Comparison of ENCODE assay signal across 8 cellular contexts in the genomic region with DNA sequence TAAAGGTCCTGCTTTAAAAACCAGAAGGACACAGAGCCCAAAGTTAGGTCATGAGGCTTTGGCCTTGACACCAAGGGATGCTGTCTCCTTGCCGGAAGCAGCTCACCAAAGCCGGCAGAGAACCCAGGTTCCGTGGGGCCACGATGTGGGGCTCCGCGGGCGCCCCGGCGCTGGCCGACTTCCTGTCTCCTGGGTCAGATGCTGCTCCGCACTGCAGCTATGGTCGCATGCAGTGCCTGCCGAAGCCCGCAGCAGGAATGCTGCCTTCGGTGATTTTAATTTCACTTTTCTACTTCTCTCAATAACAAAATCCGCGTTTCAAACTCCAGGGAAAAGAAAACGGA. TPM values are rescaled to one million over a fixed set of nuclear protein-coding genes. Genes with fewer than 3 reads are reported as not detected.
A peak's percentile ranks its signal among the peaks of the same experiment; 100 is the strongest.
DNase-seq lines count a peak whose midpoint lies in the region; ATAC-seq and TF ChIP-seq lines count a peak whose summit lies in the region.

No MANE protein-coding gene starts in this region.

- no peaks in the 10 kb centered on the region for H3K27me3 Mint-ChIP-seq in activated T-cell treated with anti-CD3 and anti-CD28 coated beads, Interleukin-2, amount 50 U/mL, for 72 hours (ENCODE audit: low read depth)

- H3K4me3 ChIP-seq in fibroblast of villous mesenchyme (ENCODE audit: low read depth, low read length) (peak overlapping the region; percentile 94), psoas muscle (peak overlapping the region; percentile 93)

- H3K9me3 ChIP-seq in psoas muscle: no peaks in the 10 kb centered on the region

- peak; percentile 55 for ATAC-seq in GM19452 (IDR thresholded peaks at IDR 0.05; ENCODE audit: unreplicated experiment)
- ATAC-seq in activated T-cell treated with anti-CD3 and anti-CD28 coated beads, Interleukin-2, amount 50 U/mL, for 72 hours (replicated peaks in 1 of 2): peak; percentile 85
- ATAC-seq in psoas muscle: peak in 3 of 4 donors; percentile 26 to 54 (median 27)
- no peak for ATAC-seq in HG03159 (IDR thresholded peaks at IDR 0.05; ENCODE audit: unreplicated experiment)

- 0 to 1% (median 1%) methylated on average over 18 of the region's 18 CpGs for WGBS in psoas muscle, 3 donors

- H3K27ac Mint-ChIP-seq in activated T-cell treated with anti-CD3 and anti-CD28 coated beads, Interleukin-2, amount 50 U/mL, for 72 hours: peak overlapping the region; percentile 97

- no peaks in the 10 kb centered on the region for H3K27me3 ChIP-seq in psoas muscle (ENCODE audit: insufficient read depth in 3 of 3, low read length in 2 of 3)

- H3K4me1 ChIP-seq in psoas muscle: peaks cover 11% of the 10 kb centered on the region

- no peaks in the 10 kb centered on the region for H3K9me3 Mint-ChIP-seq in activated T-cell treated with anti-CD3 and anti-CD28 coated beads, Interleukin-2, amount 50 U/mL, for 72 hours

- TF ChIP-seq CTCF in fibroblast of villous mesenchyme (IDR thresholded peaks at IDR 0.05; ENCODE audit: insufficient read depth, low read depth, low read length): no peak
- no peak for TF ChIP-seq CTCF in psoas muscle (IDR thresholded peaks at IDR 0.05)

- peak overlapping the region; percentile 98 to 99 for H3K4me3 Mint-ChIP-seq in activated T-cell treated with anti-CD3 and anti-CD28 coated beads, Interleukin-2, amount 50 U/mL, for 72 hours

- H3K36me3 Mint-ChIP-seq in activated T-cell treated with anti-CD3 and anti-CD28 coated beads, Interleukin-2, amount 50 U/mL, for 72 hours (ENCODE audit: insufficient read depth in 2 of 2): peaks cover 5 to 16% of the 10 kb centered on the region in 2 donors

- intact Hi-C loops in psoas muscle (cut with DNase I): no loop called here

- peaks cover 44% of the 10 kb centered on the region for H3K4me1 Mint-ChIP-seq in activated T-cell treated with anti-CD3 and anti-CD28 coated beads, Interleukin-2, amount 50 U/mL, for 72 hours (ENCODE audit: low read depth)

- H3K36me3 ChIP-seq in psoas muscle (ENCODE audit: insufficient read depth in 1 of 2, low read depth in 1 of 2): peaks cover 0 to 19% of the 10 kb centered on the region in 2 donors

- DNase-seq in AG08396 (ENCODE audit: low spot score): peak; percentile 37
- peak; percentile 38 to 46 for DNase-seq in NOMO-1 (lab: John Stamatoyannopoulos, UW; ENCODE audit: unreplicated experiment in 2 of 2)
- DNase-seq in activated T-cell treated with anti-CD3 and anti-CD28 coated beads, Interleukin-2, amount 50 U/mL, for 72 hours: peak; percentile 83 to 84
- DNase-seq in fibroblast of villous mesenchyme (ENCODE audit: low read depth): no peak
- no peak for DNase-seq in psoas muscle
- DNase-seq in middle frontal gyrus (ENCODE audit: extremely low spot score, low spot score): no peak

- peak overlapping the region; percentile 89 for H3K27ac ChIP-seq in psoas muscle

RNA-seq across cellular contexts. Expression of gene OTUB1, which starts 0.5 kb away (rescaled TPM):
- 10 to 100 TPM; 62.8 to 72.8 TPM for total RNA-seq in activated T-cell treated with anti-CD3 and anti-CD28 coated beads, Interleukin-2, amount 50 U/mL, for 72 hours
- 36.4 and 38.0 TPM in 2 replicates for total RNA-seq in fibroblast of villous mesenchyme
- total RNA-seq in psoas muscle: 10 to 100 TPM; 39.4 to 47.8 (median 40.8) TPM
- 10 to 100 TPM; 49.1 to 75.4 (median 72.7) TPM for polyA plus RNA-seq in psoas muscle

RNA-seq across cellular contexts. Expression of gene COX8A, which starts 11.4 kb away (rescaled TPM):
- 100 to 1,000 TPM; 310 to 319 TPM for total RNA-seq in activated T-cell treated with anti-CD3 and anti-CD28 coated beads, Interleukin-2, amount 50 U/mL, for 72 hours
- 225 and 447 TPM in 2 replicates for total RNA-seq in fibroblast of villous mesenchyme
- total RNA-seq in psoas muscle: 100 to 1,000 TPM; 547 to 830 (median 614) TPM
- 1,000 to 10,000 TPM; 1,239 to 1,847 (median 1,663) TPM for polyA plus RNA-seq in psoas muscle

RNA-seq across cellular contexts. Expression of gene NAA40, which starts 47.0 kb away (rescaled TPM):
- total RNA-seq in activated T-cell treated with anti-CD3 and anti-CD28 coated beads, Interleukin-2, amount 50 U/mL, for 72 hours: 10 to 100 TPM; 15.1 to 15.2 TPM
- total RNA-seq in fibroblast of villous mesenchyme (13.5 and 16.4 TPM in 2 replicates), psoas muscle (10 to 100 TPM in 1 of 4 donors, 1 to 10 TPM in 3; 5.4 to 13.7 (median 7.8) TPM)
- 10 to 100 TPM in 1 of 3 donors, 1 to 10 TPM in 2; 4.6 to 10.5 (median 7.6) TPM for polyA plus RNA-seq in psoas muscle

RNA-seq across cellular contexts. Expression of gene FLRT1, which starts 49.9 kb away (rescaled TPM):
- 1 to 10 TPM in 1 of 2 donors, under 1 TPM in 1; 0.19 to 1.4 TPM for total RNA-seq in activated T-cell treated with anti-CD3 and anti-CD28 coated beads, Interleukin-2, amount 50 U/mL, for 72 hours
- total RNA-seq in fibroblast of villous mesenchyme: under 0.01 TPM in 2 replicates
- total RNA-seq in psoas muscle: under 1 TPM in 3 of 4 donors, not detected in 1; 0.08 to 0.10 (median 0.08) TPM
- under 1 TPM in 2 of 3 donors, not detected in 1; 0.03 to 0.05 TPM for polyA plus RNA-seq in psoas muscle

Comparison
In these comparisons a context has a peak if more than half of its experiments do, and no peak if none do; other contexts are left out.
1. DNase-seq: peak in AG08396 (single experiment), NOMO-1 (2 of 2) and activated T-cell treated with anti-CD3 and anti-CD28 coated beads, Interleukin-2, amount 50 U/mL, for 72 hours (2 of 2); none in fibroblast of villous mesenchyme (single experiment), psoas muscle (0 of 2) and middle frontal gyrus (single experiment).